ENCODE assay signal across 28 cellular contexts in the genomic region with DNA sequence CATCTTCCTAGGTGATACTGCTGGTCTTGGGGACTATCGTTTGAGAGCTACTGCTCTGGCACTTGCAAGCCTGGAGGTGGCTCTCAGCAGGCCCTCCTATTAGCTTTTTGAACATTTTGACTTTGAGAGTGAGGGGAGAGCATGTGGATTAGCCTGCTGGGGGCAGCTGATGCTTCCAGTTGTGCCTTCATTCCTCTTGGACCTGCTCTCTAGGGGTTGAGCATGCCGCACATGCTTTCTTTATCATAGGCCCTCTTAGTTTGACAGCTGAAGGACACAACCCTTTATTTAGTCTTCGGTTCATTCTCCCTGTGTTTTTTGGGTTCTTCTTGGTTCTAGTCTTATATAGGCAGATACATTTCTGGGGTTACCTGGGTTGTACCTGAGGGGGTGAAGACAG.
"Had no signal": no experiment of that assay in that cellular context is flagged by ENCODE, and none has a peak within 500 bp of the region (broad histone marks: within the 10 kb centered on the region; RNA-seq: fewer than 3 reads in every experiment).

No MANE protein-coding gene starts in this region.

- H3K9me3 ChIP-seq: neutrophil, right lobe of liver, upper lobe of right lung had no signal

- H3K27me3 ChIP-seq: neural progenitor cell, neutrophil, right lobe of liver, stomach, tibial artery, upper lobe of right lung had no signal

- H3K27me3 Mint-ChIP-seq: naive B cell; stimulated activated naive B cell treated with anti-CD40 and anti-IgM and Interleukin-4, amounts not matched to agents 10 μg/mL and 1 μg/mL and 100 μg/mL, for 72 hours had no signal

- H3K79me2 ChIP-seq: parathyroid adenoma had no signal

- H3K9ac ChIP-seq: neural progenitor cell, parathyroid adenoma had no signal

- H3K4me3 ChIP-seq: lower lobe of right lung, neural progenitor cell, psoas muscle, right lobe of liver, skin epidermis, stomach, thoracic aorta, tibial artery, upper lobe of right lung had no signal

- DNase-seq: hypothalamus; immature natural killer cell; kidney; lower lobe of right lung; mammary epithelial cell; mesenchymal stem cell; naive B cell; natural killer cell; nephron progenitor cell; occipital lobe; psoas muscle; right lobe of liver; stimulated activated CD4-positive, alpha-beta T cell treated with anti-CD3 and anti-CD28 coated beads, Interleukin-12 subunit alpha, Interleukin-12 subunit beta, amount 100 ng/mL, for 4 hours; stimulated activated CD4-positive, alpha-beta T cell treated with anti-CD3 and anti-CD28 coated beads, Interleukin-15, amount 100 ng/mL, for 24 hours; stimulated activated CD4-positive, alpha-beta T cell treated with anti-CD3 and anti-CD28 coated beads, Interleukin-2, amount 100 ng/mL, for 24 hours; stimulated activated CD4-positive, alpha-beta T cell treated with anti-CD3 and anti-CD28 coated beads, Interleukin-4, amount 100 ng/mL, for 1 hour; stimulated activated naive B cell treated with anti-CD40 and anti-IgM and Interleukin-4, amounts not matched to agents 10 μg/mL and 1 μg/mL and 100 μg/mL, for 72 hours; stimulated activated naive CD8-positive, alpha-beta T cell treated with anti-CD3 and anti-CD28 coated beads, Interleukin-15, Interleukin-2, amounts not matched to agents 100 U/mL and 50 U/mL, for 24 hours; stomach; tibial artery; trophoblast cell; upper lobe of right lung had no signal

- H3K4me1 Mint-ChIP-seq: immature natural killer cell; naive B cell; natural killer cell; stimulated activated naive B cell treated with anti-CD40 and anti-IgM and Interleukin-4, amounts not matched to agents 10 μg/mL and 1 μg/mL and 100 μg/mL, for 72 hours had no signal

- H3K4me2 ChIP-seq: neural progenitor cell had no signal

- H3K36me3 ChIP-seq: lower lobe of right lung, neural progenitor cell, neutrophil, right lobe of liver, stomach, thoracic aorta, tibial artery, upper lobe of right lung had no signal

- H3K27ac ChIP-seq: lower lobe of right lung, neural progenitor cell, neutrophil, parathyroid adenoma, psoas muscle, right lobe of liver, skin epidermis, stomach, thoracic aorta, tibial artery, upper lobe of right lung had no signal

- H3K36me3 Mint-ChIP-seq: naive B cell; stimulated activated naive B cell treated with anti-CD40 and anti-IgM and Interleukin-4, amounts not matched to agents 10 μg/mL and 1 μg/mL and 100 μg/mL, for 72 hours had no signal

- H3K27ac Mint-ChIP-seq: immature natural killer cell; mesothelial cell of epicardium; naive B cell; natural killer cell; nephron progenitor cell; neural progenitor cell; stimulated activated naive B cell treated with anti-CD40 and anti-IgM and Interleukin-4, amounts not matched to agents 10 μg/mL and 1 μg/mL and 100 μg/mL, for 72 hours had no signal

- H2AFZ ChIP-seq: neural progenitor cell, parathyroid adenoma had no signal

- ATAC-seq: lower lobe of right lung; natural killer cell; psoas muscle; right lobe of liver; stimulated activated naive B cell treated with anti-CD40 and anti-IgM and Interleukin-4, amounts not matched to agents 10 μg/mL and 1 μg/mL and 100 μg/mL, for 72 hours; stimulated activated naive CD8-positive, alpha-beta T cell treated with anti-CD3 and anti-CD28 coated beads, Interleukin-15, Interleukin-2, amounts not matched to agents 100 U/mL and 50 U/mL, for 24 hours; upper lobe of right lung had no signal

- H3K4me3 Mint-ChIP-seq: immature natural killer cell; mesothelial cell of epicardium; natural killer cell; nephron progenitor cell; neural progenitor cell; stimulated activated naive B cell treated with anti-CD40 and anti-IgM and Interleukin-4, amounts not matched to agents 10 μg/mL and 1 μg/mL and 100 μg/mL, for 72 hours had no signal

- H3K4me1 ChIP-seq: lower lobe of right lung, parathyroid adenoma, psoas muscle, right lobe of liver, stomach, upper lobe of right lung had no signal
